Comparison of ENCODE assay signal across 14 cellular contexts in the genomic region with DNA sequence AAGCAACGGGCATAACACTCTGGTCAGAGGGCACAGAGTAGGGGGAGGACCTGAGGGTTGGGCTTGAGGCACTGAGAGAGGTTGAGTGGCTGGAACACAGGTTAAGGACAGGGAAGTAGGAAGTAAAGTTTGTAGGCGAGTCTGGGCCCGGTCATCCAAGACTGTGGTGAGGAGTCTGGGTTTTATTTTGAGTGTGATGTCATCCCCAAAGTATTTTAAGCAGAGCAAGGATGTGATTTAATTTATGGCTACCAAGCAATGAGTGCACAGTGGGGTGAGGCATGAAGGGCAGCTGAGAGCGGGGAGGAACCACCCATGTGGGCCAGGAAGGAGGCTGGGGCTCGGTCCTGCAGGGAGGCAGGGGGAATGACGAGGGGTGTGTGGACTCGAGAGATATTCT. TPM values are rescaled to one million over a fixed set of nuclear protein-coding genes. Genes with fewer than 3 reads are reported as not detected.
DNase-seq lines count a peak whose midpoint lies in the region; ATAC-seq and TF ChIP-seq lines count a peak whose summit lies in the region.
"Had no signal": no experiment of that assay in that cellular context is flagged by ENCODE, and none has a peak within 500 bp of the region (broad histone marks: within the 10 kb centered on the region; RNA-seq: fewer than 3 reads in every experiment).

No MANE protein-coding gene starts in this region.

- H3K36me3 Mint-ChIP-seq in WTC11, result no peaks in the 10 kb centered on the region

- H3K9me3 Mint-ChIP-seq in WTC11, result no peaks in the 10 kb centered on the region
- H3K9me3 Mint-ChIP-seq: activated T-helper 1 cell treated with anti-CD3 and anti-CD28 coated beads, Interleukin-12 subunit alpha, Interleukin-12 subunit beta, Interleukin-2, Interleukin-4 antibody, amounts not matched to agents 30 ng/mL and 10 ng/mL and 1 ng/mL, durations not matched to agents 14 hours and 24 hours and 36 hours had no signal

- CTCF ChIA-PET in HEK293T (lab: Yijun Ruan, JAX) (no interaction called here), WTC11 (lab: Charles Lee) (no interaction called here)

- peak overlapping the region; percentile 41 for H3K27ac Mint-ChIP-seq in WTC11
- H3K27ac Mint-ChIP-seq: activated T-helper 1 cell treated with anti-CD3 and anti-CD28 coated beads, Interleukin-12 subunit alpha, Interleukin-12 subunit beta, Interleukin-2, Interleukin-4 antibody, amounts not matched to agents 30 ng/mL and 10 ng/mL and 1 ng/mL, durations not matched to agents 14 hours and 24 hours and 36 hours had no signal

- ATAC-seq in WTC11 (peak; percentile 30), HG03045 (IDR thresholded peaks at IDR 0.05; ENCODE audit: unreplicated experiment) (no peak)
- ATAC-seq: activated CD4-positive, CD25-positive, alpha-beta regulatory T cell treated with anti-CD3 and anti-CD28 coated beads, Interleukin-2, amount 50 U/mL, for 24 hours had no signal

- POLR2A ChIA-PET in HEK293T (lab: Yijun Ruan, JAX) (no interaction called here), WTC11 (lab: Charles Lee) (no interaction called here)

- no peak for TF ChIP-seq CTCF in WTC11 (IDR thresholded peaks at IDR 0.05)

- no peak overlapping the region for H3K4me3 Mint-ChIP-seq in WTC11
- H3K4me3 Mint-ChIP-seq: activated T-helper 1 cell treated with anti-CD3 and anti-CD28 coated beads, Interleukin-12 subunit alpha, Interleukin-12 subunit beta, Interleukin-2, Interleukin-4 antibody, amounts not matched to agents 30 ng/mL and 10 ng/mL and 1 ng/mL, durations not matched to agents 14 hours and 24 hours and 36 hours had no signal

- peaks cover 35% of the 10 kb centered on the region for H3K4me1 Mint-ChIP-seq in WTC11

- DNase-seq in A172 (ENCODE audit: low spot score) (peak; percentile 79), HEK293T (ENCODE audit: extremely low spot score) (no peak), WTC11 (ENCODE audit: low spot score) (no peak), islet precursor cell (peak; percentile 68), hippocampal formation (lab: John Stamatoyannopoulos, UW) (no peak), DMS53 (lab: John Stamatoyannopoulos, UW) (no peak)
- DNase-seq in activated CD4-positive, alpha-beta T cell treated with anti-CD3 and anti-CD28 coated beads for 4 hours, result no peak
- DNase-seq: NCI-H2081, retina, trophoblast cell had no signal

- H3K27me3 Mint-ChIP-seq in WTC11 (ENCODE audit: low read depth), result peaks cover 19% of the 10 kb centered on the region

TF ChIP-seq in HEK293T, 16 proteins besides CTCF, POLR2A, EP300 and RAD21:
- TF ChIP-seq SP1 (IDR thresholded peaks at IDR 0.05), result no peak
- TF ChIP-seq, protein P1, sequence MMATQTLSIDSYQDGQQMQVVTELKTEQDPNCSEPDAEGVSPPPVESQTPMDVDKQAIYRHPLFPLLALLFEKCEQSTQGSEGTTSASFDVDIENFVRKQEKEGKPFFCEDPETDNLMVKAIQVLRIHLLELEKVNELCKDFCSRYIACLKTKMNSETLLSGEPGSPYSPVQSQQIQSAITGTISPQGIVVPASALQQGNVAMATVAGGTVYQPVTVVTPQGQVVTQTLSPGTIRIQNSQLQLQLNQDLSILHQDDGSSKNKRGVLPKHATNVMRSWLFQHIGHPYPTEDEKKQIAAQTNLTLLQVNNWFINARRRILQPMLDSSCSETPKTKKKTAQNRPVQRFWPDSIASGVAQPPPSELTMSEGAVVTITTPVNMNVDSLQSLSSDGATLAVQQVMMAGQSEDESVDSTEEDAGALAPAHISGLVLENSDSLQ (IDR thresholded peaks at IDR 0.05), result peak; percentile 38; the same call in 1 of the 2 replicates
- no peak for TF ChIP-seq FOXK2 (IDR thresholded peaks at IDR 0.05)
- no peak for TF ChIP-seq FOXM1 (IDR thresholded peaks at IDR 0.05; ENCODE audit: borderline replicate concordance)
- TF ChIP-seq CTBP1 (IDR thresholded peaks at IDR 0.05; ENCODE audit: borderline replicate concordance), result no peak
- TF ChIP-seq BHLHE40 (IDR thresholded peaks at IDR 0.05; ENCODE audit: borderline replicate concordance), result no peak
- no peak for TF ChIP-seq ELF4 (IDR thresholded peaks at IDR 0.05)
- no peak for TF ChIP-seq ARNT (IDR thresholded peaks at IDR 0.05)

TF ChIP-seq in WTC11, 78 proteins besides CTCF, POLR2A, EP300 and RAD21:
- TF ChIP-seq RORB (CRISPR knock-in tag; IDR thresholded peaks at IDR 0.05) (no peak), ZNF317 (CRISPR knock-in tag; IDR thresholded peaks at IDR 0.05; ENCODE audit: borderline replicate concordance, low read depth) (no peak), ZNF671 (CRISPR knock-in tag; IDR thresholded peaks at IDR 0.05) (no peak), NR2C2 (CRISPR knock-in tag; IDR thresholded peaks at IDR 0.05) (no peak), CREB1 (CRISPR knock-in tag; IDR thresholded peaks at IDR 0.05) (no peak), ETV6 (CRISPR knock-in tag; IDR thresholded peaks at IDR 0.05) (no peak), ZBTB21 (CRISPR knock-in tag; IDR thresholded peaks at IDR 0.05; ENCODE audit: borderline replicate concordance) (no peak), ZNF232 (CRISPR knock-in tag; IDR thresholded peaks at IDR 0.05) (no peak)

RNA-seq across cellular contexts. Expression of a gene that starts 11.2 kb away (rescaled TPM):
- total RNA-seq in A172 (2014; rRNA removed; shearing (Covaris generic)), result not detected in 2 replicates
- total RNA-seq in WTC11 (2021), result 1.1 to 1.5 TPM (median 1.4 TPM) in 3 replicates
- total RNA-seq: A673 had no signal

Comparison
In these comparisons a context has a peak if more than half of its experiments do, and no peak if none do; other contexts are left out.
1. DNase-seq: peak in A172 (single experiment) and islet precursor cell (single experiment); none in HEK293T (single experiment), WTC11 (single experiment), hippocampal formation (0 of 2), activated CD4-positive, alpha-beta T cell treated with anti-CD3 and anti-CD28 coated beads for 4 hours (0 of 2) and DMS53 (single experiment).